ENCODE assay signal across 25 cellular contexts in genomic region chr1:54096491-54097235, GRCh38. TPM values are rescaled to one million over a fixed set of nuclear protein-coding genes. Genes with fewer than 3 reads are reported as not detected.
DNase-seq lines count a peak whose midpoint lies in the region; ATAC-seq and TF ChIP-seq lines count a peak whose summit lies in the region.
"Had no signal": no experiment of that assay in that cellular context is flagged by ENCODE, and none has a peak within 500 bp of the region (broad histone marks: within the 10 kb centered on the region; RNA-seq: fewer than 3 reads in every experiment).

No MANE protein-coding gene starts in this region.

- peak overlapping the region; percentile 75 for H3K27ac ChIP-seq in A673 (ENCODE audit: low read depth, low read length, poor library complexity, severe bottlenecking)
- H3K27ac ChIP-seq in GM23338 (ENCODE audit: low read depth) = no peak overlapping the region
- H3K27ac ChIP-seq in adrenal gland = peak overlapping the region in 3 of 5 donors; percentile 6 to 76 (median 60)
- H3K27ac ChIP-seq in esophagus muscularis mucosa (replicated peaks in 1 of 4) = no peak overlapping the region
- H3K27ac ChIP-seq: A549, brain microvascular endothelial cell, hepatocyte, WERI-Rb-1 had no signal

- H3K27ac Mint-ChIP-seq in GM23338 (no peak overlapping the region), naive B cell (peak overlapping the region in 5 of 6 donors; percentile 22 to 82 (median 39)), natural killer cell (peak overlapping the region in 1 of 2 donors; percentile 56)
- H3K27ac Mint-ChIP-seq: activated CD8-positive, alpha-beta memory T cell treated with anti-CD3 and anti-CD28 coated beads, Interleukin-2, amount 10 ng/mL, durations not matched to agents 7 days and 5 days had no signal

- no peaks in the 10 kb centered on the region for H3K79me2 ChIP-seq in GM23338 (replicated peaks; ENCODE audit: insufficient read depth)
- H3K79me2 ChIP-seq: hepatocyte had no signal

- H3K9me3 Mint-ChIP-seq in GM23338 (no peaks in the 10 kb centered on the region), naive B cell (no peaks in the 10 kb centered on the region), natural killer cell (no peaks in the 10 kb centered on the region)

- ATAC-seq in GM23338 (peak; percentile 63), naive B cell (ENCODE audit: low read depth in 2 of 2) (no peak), natural killer cell (no peak), GM21515 (IDR thresholded peaks at IDR 0.05; ENCODE audit: unreplicated experiment) (no peak)
- ATAC-seq: A549; activated CD8-positive, alpha-beta memory T cell treated with anti-CD3 and anti-CD28 coated beads, Interleukin-2, amount 10 ng/mL, durations not matched to agents 7 days and 5 days; esophagus mucosa had no signal

- WGBS in adrenal gland, 4 donors = 74 to 86% (median 81%) methylated on average over 11 to 17 of the region's 17 CpGs
- WGBS in esophagus muscularis mucosa = 78% methylated on average over 17 of the region's 17 CpGs

- DNase-seq in A673 (ENCODE audit: low spot score) (peak; percentile 53), GM23338 (ENCODE audit: low spot score) (no peak), adrenal gland (no peak), naive B cell (no peak), esophagus muscularis mucosa (ENCODE audit: extremely low spot score) (no peak), natural killer cell (no peak), NCI-H774 (lab: John Stamatoyannopoulos, UW) (no peak)
- DNase-seq: activated CD8-positive, alpha-beta memory T cell treated with anti-CD3 and anti-CD28 coated beads, Interleukin-2, amount 10 ng/mL, durations not matched to agents 7 days and 5 days; activated naive CD4-positive, alpha-beta T cell treated with Interleukin-2 at 50 U/mL for 16 hours; brain microvascular endothelial cell; DMS79; effector CD4-positive, alpha-beta T cell; NCI-H1105; NCI-H187 treated with DMSO at 0.1 percent for 48 hours; NCI-H526; SHP77; stimulated activated CD4-positive, alpha-beta T cell treated with anti-CD3 and anti-CD28 coated beads, Interleukin-2, amount 100 ng/mL, for 24 hours; trophoblast cell; WERI-Rb-1 had no signal

- no peak for TF ChIP-seq CTCF in A673 (conservative IDR thresholded peaks at IDR 0.05; ENCODE audit: low read depth, low read length)
- TF ChIP-seq CTCF in GM23338 (conservative IDR thresholded peaks at IDR 0.05; ENCODE audit: low read depth in 2 of 2) = no peak; a peak in 1 of 4 replicates
- TF ChIP-seq CTCF in adrenal gland (IDR thresholded peaks at IDR 0.05) = no peak
- TF ChIP-seq CTCF in esophagus muscularis mucosa (IDR thresholded peaks at IDR 0.05) = no peak
- no peak for TF ChIP-seq CTCF in natural killer cell (IDR thresholded peaks at IDR 0.05)

- H3K4me1 Mint-ChIP-seq in GM23338 = peaks cover 10% of the 10 kb centered on the region
- peaks cover 4 to 21% (median 10%) of the 10 kb centered on the region in 3 donors for H3K4me1 Mint-ChIP-seq in naive B cell
- peaks cover 0 to 6% of the 10 kb centered on the region in 2 donors for H3K4me1 Mint-ChIP-seq in natural killer cell
- H3K4me1 Mint-ChIP-seq: activated CD8-positive, alpha-beta memory T cell treated with anti-CD3 and anti-CD28 coated beads, Interleukin-2, amount 10 ng/mL, durations not matched to agents 7 days and 5 days had no signal

- CTCF ChIA-PET in A673 (lab: Charles Lee) = no interaction called here

- H3K4me3 ChIP-seq in A673 (ENCODE audit: low read depth, low read length, poor library complexity, severe bottlenecking) = no peak overlapping the region
- H3K4me3 ChIP-seq in GM23338 = no peak overlapping the region
- no peak overlapping the region for H3K4me3 ChIP-seq in adrenal gland
- H3K4me3 ChIP-seq in esophagus muscularis mucosa = no peak overlapping the region
- H3K4me3 ChIP-seq: A549, hepatocyte had no signal

- TF ChIP-seq EP300 in esophagus muscularis mucosa (IDR thresholded peaks at IDR 0.05) = no peak

- no peaks in the 10 kb centered on the region for H3K27me3 Mint-ChIP-seq in GM23338 (ENCODE audit: insufficient read depth, low read depth, poor library complexity)
- H3K27me3 Mint-ChIP-seq in naive B cell = no peaks in the 10 kb centered on the region
- no peaks in the 10 kb centered on the region for H3K27me3 Mint-ChIP-seq in natural killer cell (ENCODE audit: low read depth in 2 of 2)
- H3K27me3 Mint-ChIP-seq: activated CD8-positive, alpha-beta memory T cell treated with anti-CD3 and anti-CD28 coated beads, Interleukin-2, amount 10 ng/mL, durations not matched to agents 7 days and 5 days had no signal

- H3K4me1 ChIP-seq in A673 (ENCODE audit: insufficient read depth, low read length, poor library complexity, severe bottlenecking) = peaks cover 28% of the 10 kb centered on the region
- 0 out of 2 replicates have a peak, but pooled peaks cover 4% of the 10 kb centered on the region for H3K4me1 ChIP-seq in GM23338 (ENCODE audit: insufficient read depth)
- peaks cover 12 to 29% of the 10 kb centered on the region in 2 donors for H3K4me1 ChIP-seq in adrenal gland (replicated peaks in 1 of 2)
- peaks cover 0 to 6% (median 2%) of the 10 kb centered on the region in 4 donors for H3K4me1 ChIP-seq in esophagus muscularis mucosa

- no peaks in the 10 kb centered on the region for H3K36me3 Mint-ChIP-seq in GM23338 (ENCODE audit: low read depth)
- peaks cover 31 to 39% of the 10 kb centered on the region in 2 donors for H3K36me3 Mint-ChIP-seq in naive B cell
- H3K36me3 Mint-ChIP-seq in natural killer cell = peaks cover 3% of the 10 kb centered on the region

- H3F3A ChIP-seq in GM23338 (replicated peaks; ENCODE audit: low read depth) = no peaks in the 10 kb centered on the region

- POLR2A ChIA-PET in A673 (lab: Charles Lee; ENCODE audit: low non-redundant PET) = no interaction called here

- H3K36me3 ChIP-seq in A673 (ENCODE audit: insufficient read depth, low read length, poor library complexity, severe bottlenecking) (no peaks in the 10 kb centered on the region), GM23338 (ENCODE audit: insufficient read depth) (no peaks in the 10 kb centered on the region), adrenal gland (replicated peaks in 1 of 2) (no peaks in the 10 kb centered on the region), esophagus muscularis mucosa (peaks cover 7 to 16% (median 10%) of the 10 kb centered on the region in 4 donors)
- H3K36me3 ChIP-seq: brain microvascular endothelial cell, WERI-Rb-1 had no signal

- H3K4me3 Mint-ChIP-seq in GM23338 (no peak overlapping the region), naive B cell (peak overlapping the region in 2 of 8 donors; percentile 39 to 40), natural killer cell (no peak overlapping the region)
- H3K4me3 Mint-ChIP-seq: activated CD8-positive, alpha-beta memory T cell treated with anti-CD3 and anti-CD28 coated beads, Interleukin-2, amount 10 ng/mL, durations not matched to agents 7 days and 5 days had no signal

- TF ChIP-seq POLR2A in adrenal gland (IDR thresholded peaks at IDR 0.05) (no peak), esophagus muscularis mucosa (IDR thresholded peaks at IDR 0.05; ENCODE audit: low read depth) (no peak)

- no TSS peak for BruUV-seq in A673 (replicated peaks; lab: Mats Ljungman, UMichigan)

- no peak overlapping the region for H2AFZ ChIP-seq in GM23338
- H2AFZ ChIP-seq: hepatocyte had no signal

- H3K27me3 ChIP-seq in A673 (replicated peaks; ENCODE audit: insufficient read depth, low read depth, low read length, poor library complexity) (no peaks in the 10 kb centered on the region), GM23338 (ENCODE audit: insufficient read depth) (no peaks in the 10 kb centered on the region), adrenal gland (no peaks in the 10 kb centered on the region), esophagus muscularis mucosa (no peaks in the 10 kb centered on the region)
- H3K27me3 ChIP-seq: brain microvascular endothelial cell, hepatocyte had no signal

- no peaks in the 10 kb centered on the region for H4K20me1 ChIP-seq in GM23338 (replicated peaks; ENCODE audit: insufficient read depth)

- H3K9me2 ChIP-seq in GM23338 (ENCODE audit: insufficient read depth) = no peaks in the 10 kb centered on the region

- intact Hi-C loops in A673 (cut with micrococcal nuclease; ENCODE audit: unreplicated experiment) (no loop called here), adrenal gland (cut with DNase I) (loop anchor here in 1 of 2 donors (5.0 kb wide), 1 partner anchor 554 kb away; no protein-coding TSS in a partner anchor), esophagus muscularis mucosa (cut with DNase I) (no loop called here), natural killer cell (cut with micrococcal nuclease) (no loop called here)

- H3K9me3 ChIP-seq in A673 (ENCODE audit: low read depth, low read length, poor library complexity, severe bottlenecking) (no peaks in the 10 kb centered on the region), adrenal gland (replicated peaks in 1 of 3) (no peaks in the 10 kb centered on the region), esophagus muscularis mucosa (no peaks in the 10 kb centered on the region)
- H3K9me3 ChIP-seq: A549 had no signal

- no peak overlapping the region for H3K4me2 ChIP-seq in GM23338
- H3K4me2 ChIP-seq: A549, hepatocyte had no signal

TF ChIP-seq in GM23338, 12 proteins besides CTCF, POLR2A, EP300 and RAD21 (continues in another document):
- no peak for TF ChIP-seq EZH2 (IDR thresholded peaks at IDR 0.05; ENCODE audit: low read depth, unreplicated experiment)

RNA-seq across cellular contexts. Expression of gene TCEANC2, which starts 43.3 kb away (rescaled TPM):
- total RNA-seq in A673 (2021) (3.8 and 4.2 TPM in 2 replicates), adrenal gland (10 to 100 TPM in 1 of 8 donors, 1 to 10 TPM in 7; 2.3 to 12.5 (median 5.8) TPM), esophagus muscularis mucosa (1 to 10 TPM; 4.8 to 8.6 (median 7.1) TPM), natural killer cell (1 to 10 TPM; 5.1 to 9.5 (median 7.3) TPM)
- total RNA-seq in GM23338 (2014; rRNA removed; shearing (Covaris generic)) = 6.0 and 6.4 TPM in 2 replicates
- polyA plus RNA-seq in GM23338 (2016; fragmentation: Nextera tagmentation; extraction: Ambion mirVana) (4.4 and 6.3 TPM in 2 replicates), adrenal gland (1 to 10 TPM; 1.3 to 6.0 (median 2.8) TPM), naive B cell (ENCODE audit: low read depth in 6 of 6) (1 to 10 TPM; 5.4 to 9.7 (median 6.7) TPM)

RNA-seq across cellular contexts. Expression of gene TMEM59, which starts 43.7 kb away (rescaled TPM):
- 73.5 and 82.1 TPM in 2 replicates for total RNA-seq in A673 (2021)
- total RNA-seq in GM23338 (2014; rRNA removed; shearing (Covaris generic)) = 81.9 and 91.6 TPM in 2 replicates
- polyA plus RNA-seq in GM23338 (2016; fragmentation: Nextera tagmentation; extraction: Ambion mirVana) = 117 and 132 TPM in 2 replicates
- total RNA-seq in adrenal gland = 100 to 1,000 TPM; 351 to 736 (median 615) TPM
- polyA plus RNA-seq in adrenal gland = 100 to 1,000 TPM in 2 of 3 donors, 10 to 100 TPM in 1; 96.8 to 489 (median 131) TPM
- 100 to 1,000 TPM; 394 to 861 (median 528) TPM for polyA plus RNA-seq in naive B cell (ENCODE audit: low read depth in 6 of 6)
- 100 to 1,000 TPM; 238 to 334 (median 288) TPM for total RNA-seq in esophagus muscularis mucosa
- total RNA-seq in natural killer cell = 100 to 1,000 TPM; 187 to 202 (median 199) TPM

RNA-seq across cellular contexts. Expression of gene CDCP2, which starts 56.1 kb away (rescaled TPM):
- total RNA-seq in A673 (2021) (not detected in 2 replicates), adrenal gland (under 1 TPM in 4 of 8 donors, not detected in 4; 0.15 to 0.64 (median 0.26) TPM), esophagus muscularis mucosa (under 1 TPM in 3 of 4 donors, not detected in 1; 0.26 to 0.40 (median 0.33) TPM), natural killer cell (under 1 TPM in 1 of 3 donors, not detected in 2; 0.30 TPM)
- not detected in 2 replicates for total RNA-seq in GM23338 (2014; rRNA removed; shearing (Covaris generic))
- polyA plus RNA-seq in GM23338 (2016; fragmentation: Nextera tagmentation; extraction: Ambion mirVana) (not detected in 2 replicates), adrenal gland (under 1 TPM in 1 of 3 donors, not detected in 2; 0.05 TPM), naive B cell (ENCODE audit: low read depth in 6 of 6) (not detected)
- total RNA-seq: esophagus mucosa, hepatocyte, LHCN-M2 had no signal
- polyA plus RNA-seq: A549, BJ, hepatocyte had no signal

Comparison
In these comparisons a context has a peak if more than half of its experiments do, and no peak if none do; other contexts are left out.
1. H3K27ac ChIP-seq: peak in A673 (single experiment) and adrenal gland (3 of 5); none in GM23338 (single experiment) and esophagus muscularis mucosa (0 of 4).